ENCODE assay signal across 13 cellular contexts in genomic region chr7:3154317-3154716, GRCh38.
DNase-seq lines count a peak whose midpoint lies in the region; ATAC-seq and TF ChIP-seq lines count a peak whose summit lies in the region.
"Had no signal": no experiment of that assay in that cellular context is flagged by ENCODE, and none has a peak within 500 bp of the region (broad histone marks: within the 10 kb centered on the region; RNA-seq: fewer than 3 reads in every experiment).

No MANE protein-coding gene starts in this region.

- peaks cover 6% of the 10 kb centered on the region for H3K27me3 ChIP-seq in upper lobe of right lung
- H3K27me3 ChIP-seq in CD4-positive, alpha-beta T cell (ENCODE audit: control insufficient read depth, insufficient read depth, low read length) = no peaks in the 10 kb centered on the region

- H3K9me3 Mint-ChIP-seq in activated CD8-positive, alpha-beta memory T cell treated with anti-CD3 and anti-CD28 coated beads, Interleukin-2, amount 10 ng/mL, durations not matched to agents 7 days and 5 days (ENCODE audit: low read depth) = peaks cover 2% of the 10 kb centered on the region
- no peaks in the 10 kb centered on the region for H3K9me3 Mint-ChIP-seq in immature natural killer cell
- no peaks in the 10 kb centered on the region for H3K9me3 Mint-ChIP-seq in CD4-positive, alpha-beta T cell
- H3K9me3 Mint-ChIP-seq: CD8-positive, alpha-beta memory T cell had no signal

- H3K4me3 Mint-ChIP-seq in activated CD8-positive, alpha-beta memory T cell treated with anti-CD3 and anti-CD28 coated beads, Interleukin-2, amount 10 ng/mL, durations not matched to agents 7 days and 5 days = no peak overlapping the region
- H3K4me3 Mint-ChIP-seq in immature natural killer cell = no peak overlapping the region
- no peak overlapping the region for H3K4me3 Mint-ChIP-seq in CD4-positive, alpha-beta T cell
- H3K4me3 Mint-ChIP-seq: CD8-positive, alpha-beta memory T cell had no signal

- no peak overlapping the region for H3K27ac ChIP-seq in upper lobe of right lung
- no peak overlapping the region for H3K27ac ChIP-seq in CD4-positive, alpha-beta T cell (ENCODE audit: low read depth, low read length)
- H3K27ac ChIP-seq: RWPE1 had no signal

- no peak for DNase-seq in activated CD8-positive, alpha-beta memory T cell treated with anti-CD3 and anti-CD28 coated beads, Interleukin-2, amount 10 ng/mL, durations not matched to agents 7 days and 5 days
- DNase-seq in activated CD8-positive, alpha-beta memory T cell treated with anti-CD3 and anti-CD28 coated beads, Interleukin-2, amount 50 U/mL, for 48 hours = no peak
- DNase-seq in immature natural killer cell (no peak), renal cortical epithelial cell (ENCODE audit: low read depth) (peak; percentile 42), upper lobe of right lung (peak; percentile 38)
- no peak for DNase-seq in activated CD4-positive, CD25-positive, alpha-beta regulatory T cell treated with anti-CD3 and anti-CD28 coated beads, Interleukin-2, amount 50 U/mL, for 72 hours
- no peak for DNase-seq in CD4-positive, alpha-beta T cell
- DNase-seq: NCI-H1930, NCI-H226, SIG-M5 had no signal

- TF ChIP-seq CTCF in upper lobe of right lung (IDR thresholded peaks at IDR 0.05) = no peak
- TF ChIP-seq CTCF in CD4-positive, alpha-beta T cell (IDR thresholded peaks at IDR 0.05) = no peak

- H3K4me1 Mint-ChIP-seq in activated CD8-positive, alpha-beta memory T cell treated with anti-CD3 and anti-CD28 coated beads, Interleukin-2, amount 10 ng/mL, durations not matched to agents 7 days and 5 days = peaks cover 37% of the 10 kb centered on the region
- peaks cover 17 to 25% of the 10 kb centered on the region in 2 donors for H3K4me1 Mint-ChIP-seq in immature natural killer cell
- H3K4me1 Mint-ChIP-seq in CD4-positive, alpha-beta T cell (ENCODE audit: low read depth) = peaks cover 17% of the 10 kb centered on the region

- H3K4me1 ChIP-seq in upper lobe of right lung = no peaks in the 10 kb centered on the region

- intact Hi-C loops in upper lobe of right lung (cut with DNase I) = loop anchor here (10.0 kb wide), 1 partner anchor 270 kb away; no protein-coding TSS in a partner anchor
- intact Hi-C loops in CD4-positive, alpha-beta T cell (cut with DNase I, micrococcal nuclease) = loop anchor here (2.0 to 10.0 kb wide), 2 partner anchors 112 to 700 kb away; partner anchors contain the start of gene CARD11 (in 1 of the 2)

- ATAC-seq in activated CD8-positive, alpha-beta memory T cell treated with anti-CD3 and anti-CD28 coated beads, Interleukin-2, amount 10 ng/mL, durations not matched to agents 7 days and 5 days = peak; percentile 22
- peak; percentile 18 for ATAC-seq in upper lobe of right lung
- no peak for ATAC-seq in GM18870 (IDR thresholded peaks at IDR 0.05; ENCODE audit: unreplicated experiment)
- ATAC-seq in CD4-positive, alpha-beta T cell (ENCODE audit: poor library complexity) = no peak

- peaks cover 7% of the 10 kb centered on the region for H3K27me3 Mint-ChIP-seq in activated CD8-positive, alpha-beta memory T cell treated with anti-CD3 and anti-CD28 coated beads, Interleukin-2, amount 10 ng/mL, durations not matched to agents 7 days and 5 days
- peaks cover 0 to 3% (median 1%) of the 10 kb centered on the region in 3 donors for H3K27me3 Mint-ChIP-seq in immature natural killer cell (ENCODE audit: low read depth in 3 of 3)
- no peaks in the 10 kb centered on the region for H3K27me3 Mint-ChIP-seq in CD4-positive, alpha-beta T cell

- peak overlapping the region; percentile 22 for H3K27ac Mint-ChIP-seq in activated CD8-positive, alpha-beta memory T cell treated with anti-CD3 and anti-CD28 coated beads, Interleukin-2, amount 10 ng/mL, durations not matched to agents 7 days and 5 days
- H3K27ac Mint-ChIP-seq in immature natural killer cell = peak overlapping the region in 5 of 6 donors; percentile 35 to 69 (median 51)
- no peak overlapping the region for H3K27ac Mint-ChIP-seq in CD4-positive, alpha-beta T cell

- H3K4me3 ChIP-seq in upper lobe of right lung = no peak overlapping the region

- POLR2A ChIA-PET in CD4-positive, alpha-beta T cell (lab: Charles Lee) = interaction anchor here (1.3 to 1.8 kb wide), 2 partner anchors 60 to 62 kb away, joined by 4 to 7 read pairs; no protein-coding TSS in a partner anchor

- H3K36me3 Mint-ChIP-seq in activated CD8-positive, alpha-beta memory T cell treated with anti-CD3 and anti-CD28 coated beads, Interleukin-2, amount 10 ng/mL, durations not matched to agents 7 days and 5 days = peaks cover 4% of the 10 kb centered on the region
- H3K36me3 Mint-ChIP-seq in immature natural killer cell = no peaks in the 10 kb centered on the region
- H3K36me3 Mint-ChIP-seq in CD4-positive, alpha-beta T cell (ENCODE audit: low read depth) = no peaks in the 10 kb centered on the region
- H3K36me3 Mint-ChIP-seq: CD8-positive, alpha-beta memory T cell had no signal

- no peaks in the 10 kb centered on the region for H3K9me3 ChIP-seq in upper lobe of right lung
- H3K9me3 ChIP-seq in CD4-positive, alpha-beta T cell (ENCODE audit: control insufficient read depth, low read length) = no peaks in the 10 kb centered on the region

- CTCF ChIA-PET in activated CD8-positive, alpha-beta memory T cell treated with anti-CD3 and anti-CD28 coated beads, Interleukin-2, amount 10 ng/mL, durations not matched to agents 7 days and 5 days (lab: Charles Lee) = interaction anchor here (0.7 to 4.6 kb wide), 28 partner anchors 10 to 289 kb away, joined by 3 to 51 read pairs (median 4); no protein-coding TSS in a partner anchor
- CTCF ChIA-PET in CD4-positive, alpha-beta T cell (lab: Charles Lee) = interaction anchor here (0.5 to 1.2 kb wide), 8 partner anchors 59 to 267 kb away, joined by 3 to 4 read pairs (median 3); no protein-coding TSS in a partner anchor

- H3K36me3 ChIP-seq in upper lobe of right lung = no peaks in the 10 kb centered on the region

Comparison
In these comparisons a context has a peak if more than half of its experiments do, and no peak if none do; other contexts are left out.
1. ATAC-seq: peak in activated CD8-positive, alpha-beta memory T cell treated with anti-CD3 and anti-CD28 coated beads, Interleukin-2, amount 10 ng/mL, durations not matched to agents 7 days and 5 days (single experiment) and upper lobe of right lung (single experiment); none in GM18870 (single experiment) and CD4-positive, alpha-beta T cell (single experiment).
2. DNase-seq: peak in renal cortical epithelial cell (single experiment) and upper lobe of right lung (single experiment); none in activated CD8-positive, alpha-beta memory T cell treated with anti-CD3 and anti-CD28 coated beads, Interleukin-2, amount 10 ng/mL, durations not matched to agents 7 days and 5 days (single experiment), activated CD8-positive, alpha-beta memory T cell treated with anti-CD3 and anti-CD28 coated beads, Interleukin-2, amount 50 U/mL, for 48 hours (single experiment), immature natural killer cell (0 of 3), activated CD4-positive, CD25-positive, alpha-beta regulatory T cell treated with anti-CD3 and anti-CD28 coated beads, Interleukin-2, amount 50 U/mL, for 72 hours (single experiment) and CD4-positive, alpha-beta T cell (0 of 10).